Comparison of ENCODE assay signal across 4 cellular contexts in genomic region chr1:28828459-28828858, GRCh38. TPM values are rescaled to one million over a fixed set of nuclear protein-coding genes. Genes with fewer than 3 reads are reported as not detected.
"Had no signal": no experiment of that assay in that cellular context is flagged by ENCODE, and none has a peak within 500 bp of the region (broad histone marks: within the 10 kb centered on the region; RNA-seq: fewer than 3 reads in every experiment).

No MANE protein-coding gene starts in this region.

RNA-seq across cellular contexts. Expression of gene OPRD1, which starts 16.5 kb away (rescaled TPM):
- total RNA-seq: activated B cell treated with CpG ODN at 0.5 μM for 24 hours; activated CD8-positive, alpha-beta memory T cell treated with anti-CD3 and anti-CD28 coated beads, Interleukin-2, amount 10 ng/mL, durations not matched to agents 7 days and 5 days; aorta; NCI-H460 had no signal
- polyA plus RNA-seq: aorta had no signal
